8 cellular contexts compared by ENCODE assay signal in genomic region chr5:102865171-102865509, GRCh38.
DNase-seq lines count a peak whose midpoint lies in the region; ATAC-seq lines count a peak whose summit lies in the region.

No MANE protein-coding gene starts in this region.

- peaks cover 10% of the 10 kb centered on the region; the same call in 1 of the 2 replicates for H3K36me3 ChIP-seq in ACC112 (ENCODE audit: insufficient read depth, low read length)
- no peaks in the 10 kb centered on the region for H3K36me3 ChIP-seq in mucosa of stomach (ENCODE audit: control insufficient read depth, insufficient read depth, low read length)

- H3K27me3 ChIP-seq in ACC112 (ENCODE audit: insufficient read depth, low read length), result no peaks in the 10 kb centered on the region
- peaks cover 12% of the 10 kb centered on the region for H3K27me3 ChIP-seq in mucosa of stomach (ENCODE audit: control insufficient read depth, insufficient read depth, low read length)

- peak overlapping the region; percentile 88 for H3K27ac ChIP-seq in ACC112 (ENCODE audit: low read depth, low read length)
- peak overlapping the region; percentile 52 for H3K27ac ChIP-seq in cingulate gyrus (ENCODE audit: low read depth, low read length)

- H3K4me1 ChIP-seq in ACC112 (ENCODE audit: control insufficient read depth, insufficient read depth, low read length, unreplicated experiment), result peaks cover 25% of the 10 kb centered on the region
- H3K4me1 ChIP-seq in mucosa of stomach (ENCODE audit: control insufficient read depth, insufficient read depth, low read length), result no peaks in the 10 kb centered on the region

- ATAC-seq in HG02884 (IDR thresholded peaks at IDR 0.05; ENCODE audit: unreplicated experiment), result peak; percentile 0
- ATAC-seq in GM18909 (IDR thresholded peaks at IDR 0.05; ENCODE audit: poor library complexity, unreplicated experiment), result no peak

- H3K79me2 ChIP-seq in ACC112 (ENCODE audit: control insufficient read depth, insufficient read depth, low read length, unreplicated experiment), result peaks cover 5% of the 10 kb centered on the region

- H3K4me3 ChIP-seq in ACC112 (ENCODE audit: low read depth, low read length) (peak overlapping the region; percentile 79), mucosa of stomach (ENCODE audit: low read length) (peak overlapping the region; percentile 53)

- peak overlapping the region; percentile 34 for H2AFZ ChIP-seq in ACC112 (ENCODE audit: low read length, unreplicated experiment)

- DNase-seq in NCI-H1930 (lab: John Stamatoyannopoulos, UW) (no peak), AG20443 (ENCODE audit: low spot score) (no peak), NCI-H2107 treated with DMSO at 0.1 percent for 48 hours (lab: John Stamatoyannopoulos, UW; ENCODE audit: unreplicated experiment) (no peak)

- H3K9ac ChIP-seq in mucosa of stomach (ENCODE audit: low read length), result peak overlapping the region; percentile 49

- H3K9me3 ChIP-seq in mucosa of stomach (ENCODE audit: control insufficient read depth, low read length), result no peaks in the 10 kb centered on the region
